20 cellular contexts compared by ENCODE assay signal in the genomic region with DNA sequence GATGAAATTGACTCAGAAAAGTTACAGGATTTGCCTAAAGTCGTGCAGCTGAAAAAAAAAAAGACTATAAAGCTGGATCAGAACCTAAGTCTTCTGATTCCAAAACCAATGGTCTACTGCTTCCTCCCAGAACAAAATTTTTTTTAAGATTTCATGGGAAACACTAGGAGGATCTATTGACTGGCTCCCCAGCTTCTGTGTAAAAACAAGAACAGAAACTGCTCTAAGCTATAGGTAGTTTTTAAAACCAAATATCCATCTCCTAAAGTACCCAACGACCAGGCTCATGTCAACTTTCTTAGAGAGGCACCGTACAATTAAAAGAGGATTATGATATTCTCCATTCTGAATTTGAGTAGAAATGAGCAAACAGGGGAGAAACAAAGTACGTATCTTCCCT. TPM values are rescaled to one million over a fixed set of nuclear protein-coding genes. Genes with fewer than 3 reads are reported as not detected.
DNase-seq lines count a peak whose midpoint lies in the region; ATAC-seq, FAIRE-seq and TF ChIP-seq lines count a peak whose summit lies in the region.
"Had no signal": no experiment of that assay in that cellular context is flagged by ENCODE, and none has a peak within 500 bp of the region (broad histone marks: within the 10 kb centered on the region; RNA-seq: fewer than 3 reads in every experiment).

No MANE protein-coding gene starts in this region.

- no TSS peak for BruUV-seq in IMR-90 (replicated peaks; lab: Mats Ljungman, UMichigan)
- no TSS peak for BruUV-seq in Calu3 (replicated peaks; lab: Mats Ljungman, UMichigan)

- peaks cover 17 to 73% of the 10 kb centered on the region in 2 experiments for H3K79me1 ChIP-seq in IMR-90 (ENCODE audit: low read depth in 1 of 2, low read length in 2 of 2)
- no peaks in the 10 kb centered on the region; the same call in 1 of the 2 replicates for H3K79me1 ChIP-seq in H1 (ENCODE audit: low read depth, low read length)

- no peak for DNase-seq in GM12865 (ENCODE audit: low read depth)
- no peak for DNase-seq in IMR-90
- DNase-seq in H1 (ENCODE audit: low read depth in 1 of 2, low spot score in 2 of 2), result no peak
- DNase-seq in stimulated activated naive B cell treated with anti-CD40 and anti-IgM and Interleukin-4, amounts not matched to agents 10 μg/mL and 1 μg/mL and 100 μg/mL, for 72 hours, result no peak
- no peak for DNase-seq in Calu3
- no peak for DNase-seq in activated naive CD4-positive, alpha-beta T cell treated with anti-CD3 and anti-CD28 coated beads, Interleukin-2, amount 50 U/mL, for 16 hours
- DNase-seq: activated CD4-positive, alpha-beta memory T cell treated with anti-CD3 and anti-CD28 coated beads for 36 hours; amniotic stem cell; DMS79; MM.1S; mucosa of descending colon; NCI-H2029; NCI-H524; stimulated activated CD4-positive, alpha-beta T cell treated with anti-CD3 and anti-CD28 coated beads, Interleukin-12 subunit alpha, Interleukin-12 subunit beta, amount 100 ng/mL, for 4 hours had no signal

- no peak overlapping the region for H2BK5ac ChIP-seq in IMR-90 (ENCODE audit: low read depth, low read length, poor library complexity, severe bottlenecking)
- peak overlapping the region; percentile 56; the same call in 1 of the 2 replicates for H2BK5ac ChIP-seq in H1 (ENCODE audit: low read depth, low read length)

- peak overlapping the region; percentile 95 for H3K27ac Mint-ChIP-seq in stimulated activated naive B cell treated with anti-CD40 and anti-IgM and Interleukin-4, amounts not matched to agents 10 μg/mL and 1 μg/mL and 100 μg/mL, for 72 hours
- no peak overlapping the region for H3K27ac Mint-ChIP-seq in Calu3 (ENCODE audit: unreplicated experiment)

- dilution Hi-C loops in IMR-90 (cut with HindIII; ENCODE audit: low sequenced_read_pairs, unreplicated experiment), result no loop called here

- H3K4me3 ChIP-seq in GM12865 (ENCODE audit: low read depth, low read length) (peak overlapping the region; percentile 13; the same call in 1 of the 2 replicates), IMR-90 (ENCODE audit: insufficient read depth, low read depth, low read length) (no peak overlapping the region), H1 (ENCODE audit: extremely low read depth in 1 of 4, insufficient read depth in 2 of 4, low read depth in 3 of 4, low read length in 4 of 4) (peak overlapping the region in 1 of 4 experiments; percentile 49; a peak in 2 of 8 replicates)
- H3K4me3 ChIP-seq: gastroesophageal sphincter, mucosa of descending colon, PC-9, SK-N-MC had no signal

- H3K9ac ChIP-seq in IMR-90 (ENCODE audit: low read depth, low read length) (no peak overlapping the region), H1 (replicated peaks in 1 of 4; ENCODE audit: extremely low read depth in 1 of 4, low read depth in 3 of 4, low read length in 3 of 4) (peak overlapping the region in 1 of 4 experiments; percentile 28; a peak in 1 of 7 replicates)
- H3K9ac ChIP-seq: parathyroid adenoma had no signal

- H2BK15ac ChIP-seq in IMR-90 (ENCODE audit: low read depth, low read length), result no peak overlapping the region
- H2BK15ac ChIP-seq in H1 (ENCODE audit: low read length), result no peak overlapping the region

- H2AFZ ChIP-seq in IMR-90 (replicated peaks; ENCODE audit: low read length, poor library complexity), result no peak overlapping the region
- no peak overlapping the region for H2AFZ ChIP-seq in H1 (ENCODE audit: low read length)
- H2AFZ ChIP-seq: parathyroid adenoma, PC-9 had no signal

- TF ChIP-seq RAD21 in IMR-90 (IDR thresholded peaks at IDR 0.05; ENCODE audit: low read length), result no peak
- no peak for TF ChIP-seq RAD21 in H1 (IDR thresholded peaks at IDR 0.05 in 1 of 2, conservative IDR thresholded peaks at IDR 0.05 in 1 of 2; ENCODE audit: low read depth in 2 of 2, low read length in 2 of 2)

- H2AK9ac ChIP-seq in IMR-90 (replicated peaks; ENCODE audit: low read depth, low read length, poor library complexity), result no peak overlapping the region

- H3K36me3 Mint-ChIP-seq in stimulated activated naive B cell treated with anti-CD40 and anti-IgM and Interleukin-4, amounts not matched to agents 10 μg/mL and 1 μg/mL and 100 μg/mL, for 72 hours, result peaks cover 14 to 20% of the 10 kb centered on the region in 2 donors
- no peaks in the 10 kb centered on the region for H3K36me3 Mint-ChIP-seq in Calu3 (ENCODE audit: insufficient read depth, unreplicated experiment)
- H3K36me3 Mint-ChIP-seq: activated CD4-positive, alpha-beta memory T cell treated with anti-CD3 and anti-CD28 coated beads for 36 hours had no signal

- intact Hi-C loops in IMR-90 (cut with micrococcal nuclease), result no loop called here
- intact Hi-C loops in Calu3 (cut with micrococcal nuclease; ENCODE audit: unreplicated experiment), result no loop called here

- ATAC-seq in IMR-90 (ENCODE audit: low read depth), result no peak
- ATAC-seq in stimulated activated naive B cell treated with anti-CD40 and anti-IgM and Interleukin-4, amounts not matched to agents 10 μg/mL and 1 μg/mL and 100 μg/mL, for 72 hours (replicated peaks), result no peak
- ATAC-seq in HG03025 (IDR thresholded peaks at IDR 0.05; ENCODE audit: low FRiP score, unreplicated experiment), result no peak
- ATAC-seq: gastroesophageal sphincter, mucosa of descending colon had no signal

- no peak for FAIRE-seq in H1 (lab: Jason Lieb, UNC)

- H4K5ac ChIP-seq in IMR-90 (ENCODE audit: low read depth, low read length) (no peak overlapping the region), H1 (ENCODE audit: insufficient read length, low read depth, low read length) (no peak overlapping the region)

- POLR2A ChIA-PET in IMR-90 (lab: Charles Lee; ENCODE audit: unreplicated experiment), result no interaction called here
- POLR2A ChIA-PET in H1 (lab: Charles Lee; ENCODE audit: partially characterized antibody), result interaction anchor here (0.7 to 5.0 kb wide), 10 partner anchors 8 to 130 kb away, joined by 3 to 34 read pairs (median 4); partner anchors contain the start of genes FMNL3 and NCKAP5L

- CTCF ChIA-PET in IMR-90 (lab: Yijun Ruan, JAX) (interaction anchor here (1.0 kb wide), 1 partner anchor 44 kb away, joined by 3 read pairs; the partner anchor contains the start of gene TMBIM6), H1 (lab: Charles Lee; ENCODE audit: partially characterized antibody) (interaction anchor here (0.7 to 3.1 kb wide), 9 partner anchors 12 to 75 kb away, joined by 3 to 14 read pairs (median 4); no protein-coding TSS in a partner anchor), Calu3 (lab: Charles Lee) (no interaction called here)

- H3K56ac ChIP-seq in IMR-90 (ENCODE audit: extremely low read depth, insufficient read depth, low read length), result no peak overlapping the region
- H3K56ac ChIP-seq in H1 (replicated peaks; ENCODE audit: insufficient read length, low read depth, low read length), result peak overlapping the region; percentile 33

- WGBS in IMR-90 (ENCODE audit: extremely low coverage in 2 of 2, insufficient read length in 1 of 2), 2 experiments, result no CpG with 5 or more reads among the region's 4 CpGs
- WGBS in H1 (ENCODE audit: extremely low coverage in 1 of 2, insufficient coverage in 1 of 2, insufficient read length in 1 of 2, insufficient replicate concordance in 2 of 2, low coverage in 1 of 2, low lambda C conversion rate in 2 of 2, missing lambda C conversion rate in 1 of 2), 2 experiments, result 48% methylated on average over 4 of the region's 4 CpGs; no CpG with 5 or more reads in 1 of the 2 experiments

- H3K4ac ChIP-seq in IMR-90 (ENCODE audit: low read depth, low read length), result no peak overlapping the region
- H3K4ac ChIP-seq in H1 (replicated peaks; ENCODE audit: insufficient read length, low read depth, low read length), result no peak overlapping the region

- TF ChIP-seq CTCF in GM12865 (IDR thresholded peaks at IDR 0.05; ENCODE audit: insufficient read depth, low read depth, low read length, missing control alignments) (no peak), IMR-90 (conservative IDR thresholded peaks at IDR 0.05; ENCODE audit: low read depth, low read length) (no peak), H1 (IDR thresholded peaks at IDR 0.05; ENCODE audit: control extremely low read depth in 1 of 3, insufficient read depth in 1 of 3, low read depth in 1 of 3, low read length in 3 of 3) (no peak), Calu3 (IDR thresholded peaks at IDR 0.05; ENCODE audit: unreplicated experiment) (no peak)

- H3K27me3 Mint-ChIP-seq in stimulated activated naive B cell treated with anti-CD40 and anti-IgM and Interleukin-4, amounts not matched to agents 10 μg/mL and 1 μg/mL and 100 μg/mL, for 72 hours, result no peaks in the 10 kb centered on the region
- no peaks in the 10 kb centered on the region for H3K27me3 Mint-ChIP-seq in Calu3 (ENCODE audit: unreplicated experiment)
- H3K27me3 Mint-ChIP-seq: activated CD4-positive, alpha-beta memory T cell treated with anti-CD3 and anti-CD28 coated beads for 36 hours had no signal

- H3K18ac ChIP-seq in IMR-90 (ENCODE audit: low read depth, low read length) (no peak overlapping the region), H1 (ENCODE audit: extremely low read depth, low read length) (0 out of 2 replicates have a peak overlapping the region, but pooled peaks have one; percentile 39)

- peaks cover 0 to 59% of the 10 kb centered on the region in 2 experiments; a peak in 3 of 4 replicates for H3K79me2 ChIP-seq in H1 (ENCODE audit: control insufficient read depth in 1 of 2, insufficient read depth in 2 of 2, low read length in 2 of 2)
- H3K79me2 ChIP-seq: parathyroid adenoma had no signal

- no peaks in the 10 kb centered on the region for H3K27me3 ChIP-seq in IMR-90 (ENCODE audit: control insufficient read depth, insufficient read depth, low read length)
- no peaks in the 10 kb centered on the region for H3K27me3 ChIP-seq in H1 (replicated peaks in 1 of 4; ENCODE audit: control insufficient read depth in 3 of 4, extremely low read depth in 1 of 4, insufficient read depth in 3 of 4, low read length in 3 of 4)
- H3K27me3 ChIP-seq: gastroesophageal sphincter had no signal

- H3K14ac ChIP-seq in IMR-90 (replicated peaks; ENCODE audit: low read depth, low read length) (0 out of 2 replicates have a peak overlapping the region, but pooled peaks have one; percentile 45), H1 (ENCODE audit: insufficient read length) (no peak overlapping the region)

- H3K4me1 ChIP-seq in IMR-90 (ENCODE audit: control insufficient read depth, insufficient read depth, low read length), result peaks cover 17% of the 10 kb centered on the region
- H3K4me1 ChIP-seq in H1 (replicated peaks in 1 of 4; ENCODE audit: control insufficient read depth in 3 of 4, insufficient read depth in 4 of 4, low read length in 3 of 4), result peaks cover 7 to 36% (median 22%) of the 10 kb centered on the region in 4 experiments
- H3K4me1 ChIP-seq: parathyroid adenoma had no signal

- H2BK20ac ChIP-seq in IMR-90 (ENCODE audit: low read depth, low read length), result no peak overlapping the region
- H2BK20ac ChIP-seq in H1 (ENCODE audit: low read length), result no peak overlapping the region

- no peak for TF ChIP-seq EP300 in H1 (IDR thresholded peaks at IDR 0.05; ENCODE audit: borderline replicate concordance in 1 of 2, low read depth in 2 of 2, low read length in 2 of 2)

- peak overlapping the region; percentile 86 for H2BK12ac ChIP-seq in H1 (ENCODE audit: low read depth, low read length)

- in situ Hi-C loops in IMR-90 (cut with MboI; ENCODE audit: low sequenced_read_pairs), result no loop called here

- H4K8ac ChIP-seq in IMR-90 (ENCODE audit: low read depth in 2 of 2, low read length in 2 of 2) (no peak overlapping the region), H1 (ENCODE audit: extremely low read depth, insufficient read depth, low read length) (no peak overlapping the region)

- no peak for TF ChIP-seq POLR2A in IMR-90 (IDR thresholded peaks at IDR 0.05; ENCODE audit: low read depth, low read length)
- no peak for TF ChIP-seq POLR2A in H1 (IDR thresholded peaks at IDR 0.05; ENCODE audit: control extremely low read depth in 1 of 2, low read depth in 2 of 2, low read length in 2 of 2)

- H3K36me3 ChIP-seq in IMR-90 (ENCODE audit: control insufficient read depth, insufficient read depth, low read length) (no peaks in the 10 kb centered on the region), H1 (ENCODE audit: control insufficient read depth in 2 of 4, insufficient read depth in 4 of 4, low read length in 3 of 4) (no peaks in the 10 kb centered on the region)
- H3K36me3 ChIP-seq: gastroesophageal sphincter had no signal

- H3K23me2 ChIP-seq in H1 (ENCODE audit: low read depth, low read length), result peaks cover 2% of the 10 kb centered on the region; the same call in 1 of the 2 replicates

- H4K91ac ChIP-seq in IMR-90 (ENCODE audit: insufficient read depth, low read depth, low read length) (no peak overlapping the region), H1 (replicated peaks; ENCODE audit: insufficient read length, low read length) (peak overlapping the region; percentile 41)

- peaks cover 12% of the 10 kb centered on the region; the same call in 1 of the 2 replicates for H3K9me1 ChIP-seq in IMR-90 (ENCODE audit: insufficient read depth, low read length)

- H3K9me3 ChIP-seq in IMR-90 (ENCODE audit: control insufficient read depth, insufficient read depth, low read length) (no peaks in the 10 kb centered on the region), H1 (ENCODE audit: insufficient read depth in 2 of 2, low read depth in 1 of 2, low read length in 1 of 2) (no peaks in the 10 kb centered on the region)
- H3K9me3 ChIP-seq: gastroesophageal sphincter, mucosa of descending colon had no signal

- H3K4me1 Mint-ChIP-seq in stimulated activated naive B cell treated with anti-CD40 and anti-IgM and Interleukin-4, amounts not matched to agents 10 μg/mL and 1 μg/mL and 100 μg/mL, for 72 hours, result peaks cover 37 to 66% of the 10 kb centered on the region in 2 donors
- H3K4me1 Mint-ChIP-seq in Calu3 (ENCODE audit: low read depth, unreplicated experiment), result no peaks in the 10 kb centered on the region

- H3K9me3 Mint-ChIP-seq in stimulated activated naive B cell treated with anti-CD40 and anti-IgM and Interleukin-4, amounts not matched to agents 10 μg/mL and 1 μg/mL and 100 μg/mL, for 72 hours, result no peaks in the 10 kb centered on the region
- no peaks in the 10 kb centered on the region for H3K9me3 Mint-ChIP-seq in Calu3 (ENCODE audit: low read depth, unreplicated experiment)
- H3K9me3 Mint-ChIP-seq: activated CD4-positive, alpha-beta memory T cell treated with anti-CD3 and anti-CD28 coated beads for 36 hours had no signal

- H2BK120ac ChIP-seq in IMR-90 (ENCODE audit: low read depth, low read length) (no peak overlapping the region), H1 (replicated peaks; ENCODE audit: low read depth, low read length) (peak overlapping the region; percentile 92)

- peak overlapping the region; percentile 37; the same call in 1 of the 2 replicates for H3K23ac ChIP-seq in IMR-90 (ENCODE audit: low read depth, low read length)
- H3K23ac ChIP-seq in H1 (ENCODE audit: insufficient read length), result no peak overlapping the region

- no peak overlapping the region for H2AK5ac ChIP-seq in IMR-90 (ENCODE audit: low read depth, low read length)
- no peak overlapping the region for H2AK5ac ChIP-seq in H1 (ENCODE audit: low read depth, low read length)

- H3K27ac ChIP-seq in IMR-90 (ENCODE audit: insufficient read depth, low read length), result no peak overlapping the region
- peak overlapping the region; percentile 64; the same call in 1 of the 2 replicates for H3K27ac ChIP-seq in H1 (ENCODE audit: low read depth, low read length)
- H3K27ac ChIP-seq: C4-2B, parathyroid adenoma, PC-9, SK-N-MC had no signal

- H4K20me1 ChIP-seq in IMR-90 (ENCODE audit: insufficient read depth, low read length), result peaks cover 26% of the 10 kb centered on the region
- no peaks in the 10 kb centered on the region for H4K20me1 ChIP-seq in H1 (replicated peaks in 1 of 2; ENCODE audit: control insufficient read depth in 1 of 2, insufficient read depth in 2 of 2, low read length in 2 of 2)

- H3K4me3 Mint-ChIP-seq in stimulated activated naive B cell treated with anti-CD40 and anti-IgM and Interleukin-4, amounts not matched to agents 10 μg/mL and 1 μg/mL and 100 μg/mL, for 72 hours, result peak overlapping the region; percentile 58 to 73
- no peak overlapping the region for H3K4me3 Mint-ChIP-seq in Calu3 (ENCODE audit: low read depth, unreplicated experiment)
- H3K4me3 Mint-ChIP-seq: activated CD4-positive, alpha-beta memory T cell treated with anti-CD3 and anti-CD28 coated beads for 36 hours had no signal

- no peak overlapping the region for H3K4me2 ChIP-seq in IMR-90 (ENCODE audit: low read depth, low read length)
- peak overlapping the region; percentile 76 to 82 for H3K4me2 ChIP-seq in H1 (ENCODE audit: insufficient read depth in 1 of 2, low read depth in 2 of 2, low read length in 2 of 2)
- H3K4me2 ChIP-seq: PC-9 had no signal

RNA-seq across cellular contexts. Expression of gene FMNL3, which starts 9.4 kb away (rescaled TPM):
- total RNA-seq in IMR-90 (2012; rRNA removed), result 34.4 and 36.4 TPM in 2 replicates
- polyA plus RNA-seq in IMR-90 (2012; rRNA removed), result 13.2 and 16.3 TPM in 2 replicates
- polyA plus RNA-seq in IMR-90 (2012; cell fraction: cytosol; rRNA removed), result 7.6 TPM in 2 replicates
- 23.2 and 32.5 TPM in 2 replicates for polyA plus RNA-seq in IMR-90 (2012; cell fraction: nucleus; rRNA removed; ENCODE audit: low replicate concordance)
- 27.6 and 29.0 TPM in 2 replicates for total RNA-seq in H1 (2021; fragmentation: NEBNext Ultra II Directional; extraction: Animal tissue kit (Norgen Biotek cat#: 25700))
- 8.6 and 11.4 TPM in 2 replicates for polyA plus RNA-seq in H1 (2011; rRNA removed)
- polyA plus RNA-seq in H1 (2011; cell fraction: cytosol; rRNA removed), result 10.6 TPM
- polyA plus RNA-seq in H1 (2011; cell fraction: nucleus; rRNA removed), result 32.8 TPM
- polyA plus RNA-seq in H1 (2012, experiment 1 of 2), result 12.5 to 15.2 TPM (median 14.4 TPM) in 4 replicates
- polyA plus RNA-seq in H1 (2012, experiment 2 of 2), result 9.2 TPM
- polyA plus RNA-seq in H1 (2013, experiment 1 of 2), result 9.3 TPM
- polyA plus RNA-seq in H1 (2013, experiment 2 of 2), result 9.3 TPM
- polyA minus RNA-seq in H1 (2011; rRNA and poly(A)+ RNA removed), result 27.3 and 32.4 TPM in 2 replicates
- 17.9 TPM for polyA minus RNA-seq in H1 (2011; cell fraction: cytosol; rRNA and poly(A)+ RNA removed)
- 23.5 TPM for polyA minus RNA-seq in H1 (2011; cell fraction: nucleus; rRNA and poly(A)+ RNA removed)
- total RNA-seq in Calu3 (2022), result 4.4 TPM in 2 replicates

RNA-seq across cellular contexts. Expression of gene TMBIM6, which starts 43.5 kb away (rescaled TPM):
- total RNA-seq in IMR-90 (2012; rRNA removed) (255 and 369 TPM in 2 replicates), Calu3 (2022) (600 and 613 TPM in 2 replicates)
- polyA plus RNA-seq in IMR-90 (2012; rRNA removed) (267 and 285 TPM in 2 replicates), H1 (2011; rRNA removed) (417 and 556 TPM in 2 replicates)
- 145 and 287 TPM in 2 replicates for polyA plus RNA-seq in IMR-90 (2012; cell fraction: cytosol; rRNA removed)
- 57.9 and 235 TPM in 2 replicates for polyA plus RNA-seq in IMR-90 (2012; cell fraction: nucleus; rRNA removed; ENCODE audit: low replicate concordance)
- 413 and 423 TPM in 2 replicates for total RNA-seq in H1 (2021; fragmentation: NEBNext Ultra II Directional; extraction: Animal tissue kit (Norgen Biotek cat#: 25700))
- polyA plus RNA-seq in H1 (2011; cell fraction: cytosol; rRNA removed), result 336 TPM
- 245 TPM for polyA plus RNA-seq in H1 (2011; cell fraction: nucleus; rRNA removed)
- 316 to 392 TPM (median 338 TPM) in 4 replicates for polyA plus RNA-seq in H1 (2012, experiment 1 of 2)
- 298 TPM for polyA plus RNA-seq in H1 (2012, experiment 2 of 2)
- polyA plus RNA-seq in H1 (2013, experiment 1 of 2), result 745 TPM
- 748 TPM for polyA plus RNA-seq in H1 (2013, experiment 2 of 2)
- 292 and 323 TPM in 2 replicates for polyA minus RNA-seq in H1 (2011; rRNA and poly(A)+ RNA removed)
- 136 TPM for polyA minus RNA-seq in H1 (2011; cell fraction: cytosol; rRNA and poly(A)+ RNA removed)
- 134 TPM for polyA minus RNA-seq in H1 (2011; cell fraction: nucleus; rRNA and poly(A)+ RNA removed)
